In genomic region chr14:59069455-59069854, GRCh38 we compare ENCODE assay signal across 1 cellular context.
TF ChIP-seq lines count a peak whose summit lies in the region.

No MANE protein-coding gene starts in this region.

TF ChIP-seq in HepG2, 621 proteins besides CTCF, POLR2A, EP300 and RAD21 (continued from another document and continues in another):
- TF ChIP-seq, protein P1, sequence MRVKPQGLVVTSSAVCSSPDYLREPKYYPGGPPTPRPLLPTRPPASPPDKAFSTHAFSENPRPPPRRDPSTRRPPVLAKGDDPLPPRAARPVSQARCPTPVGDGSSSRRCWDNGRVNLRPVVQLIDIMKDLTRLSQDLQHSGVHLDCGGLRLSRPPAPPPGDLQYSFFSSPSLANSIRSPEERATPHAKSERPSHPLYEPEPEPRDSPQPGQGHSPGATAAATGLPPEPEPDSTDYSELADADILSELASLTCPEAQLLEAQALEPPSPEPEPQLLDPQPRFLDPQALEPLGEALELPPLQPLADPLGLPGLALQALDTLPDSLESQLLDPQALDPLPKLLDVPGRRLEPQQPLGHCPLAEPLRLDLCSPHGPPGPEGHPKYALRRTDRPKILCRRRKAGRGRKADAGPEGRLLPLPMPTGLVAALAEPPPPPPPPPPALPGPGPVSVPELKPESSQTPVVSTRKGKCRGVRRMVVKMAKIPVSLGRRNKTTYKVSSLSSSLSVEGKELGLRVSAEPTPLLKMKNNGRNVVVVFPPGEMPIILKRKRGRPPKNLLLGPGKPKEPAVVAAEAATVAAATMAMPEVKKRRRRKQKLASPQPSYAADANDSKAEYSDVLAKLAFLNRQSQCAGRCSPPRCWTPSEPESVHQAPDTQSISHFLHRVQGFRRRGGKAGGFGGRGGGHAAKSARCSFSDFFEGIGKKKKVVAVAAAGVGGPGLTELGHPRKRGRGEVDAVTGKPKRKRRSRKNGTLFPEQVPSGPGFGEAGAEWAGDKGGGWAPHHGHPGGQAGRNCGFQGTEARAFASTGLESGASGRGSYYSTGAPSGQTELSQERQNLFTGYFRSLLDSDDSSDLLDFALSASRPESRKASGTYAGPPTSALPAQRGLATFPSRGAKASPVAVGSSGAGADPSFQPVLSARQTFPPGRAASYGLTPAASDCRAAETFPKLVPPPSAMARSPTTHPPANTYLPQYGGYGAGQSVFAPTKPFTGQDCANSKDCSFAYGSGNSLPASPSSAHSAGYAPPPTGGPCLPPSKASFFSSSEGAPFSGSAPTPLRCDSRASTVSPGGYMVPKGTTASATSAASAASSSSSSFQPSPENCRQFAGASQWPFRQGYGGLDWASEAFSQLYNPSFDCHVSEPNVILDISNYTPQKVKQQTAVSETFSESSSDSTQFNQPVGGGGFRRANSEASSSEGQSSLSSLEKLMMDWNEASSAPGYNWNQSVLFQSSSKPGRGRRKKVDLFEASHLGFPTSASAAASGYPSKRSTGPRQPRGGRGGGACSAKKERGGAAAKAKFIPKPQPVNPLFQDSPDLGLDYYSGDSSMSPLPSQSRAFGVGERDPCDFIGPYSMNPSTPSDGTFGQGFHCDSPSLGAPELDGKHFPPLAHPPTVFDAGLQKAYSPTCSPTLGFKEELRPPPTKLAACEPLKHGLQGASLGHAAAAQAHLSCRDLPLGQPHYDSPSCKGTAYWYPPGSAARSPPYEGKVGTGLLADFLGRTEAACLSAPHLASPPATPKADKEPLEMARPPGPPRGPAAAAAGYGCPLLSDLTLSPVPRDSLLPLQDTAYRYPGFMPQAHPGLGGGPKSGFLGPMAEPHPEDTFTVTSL (CRISPR knock-in tag; IDR thresholded peaks at IDR 0.05; ENCODE audit: borderline replicate concordance), result 0 out of 2 replicates have a peak, but pooled peaks have one; percentile 24
- TF ChIP-seq GFI1 (CRISPR knock-in tag; IDR thresholded peaks at IDR 0.05; ENCODE audit: borderline replicate concordance), result peak; percentile 36; the same call in 1 of the 2 replicates
- peak; percentile 48; the same call in 1 of the 2 replicates for TF ChIP-seq ARID3A (IDR thresholded peaks at IDR 0.05; ENCODE audit: low read depth, low read length)
- no peak for TF ChIP-seq ZMAT5 (CRISPR knock-in tag; IDR thresholded peaks at IDR 0.05; ENCODE audit: borderline replicate concordance, low read depth)
- TF ChIP-seq, protein P2, sequence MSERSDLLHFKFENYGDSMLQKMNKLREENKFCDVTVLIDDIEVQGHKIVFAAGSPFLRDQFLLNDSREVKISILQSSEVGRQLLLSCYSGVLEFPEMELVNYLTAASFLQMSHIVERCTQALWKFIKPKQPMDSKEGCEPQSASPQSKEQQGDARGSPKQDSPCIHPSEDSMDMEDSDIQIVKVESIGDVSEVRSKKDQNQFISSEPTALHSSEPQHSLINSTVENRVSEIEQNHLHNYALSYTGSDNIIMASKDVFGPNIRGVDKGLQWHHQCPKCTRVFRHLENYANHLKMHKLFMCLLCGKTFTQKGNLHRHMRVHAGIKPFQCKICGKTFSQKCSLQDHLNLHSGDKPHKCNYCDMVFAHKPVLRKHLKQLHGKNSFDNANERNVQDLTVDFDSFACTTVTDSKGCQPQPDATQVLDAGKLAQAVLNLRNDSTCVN (CRISPR knock-in tag; IDR thresholded peaks at IDR 0.05; ENCODE audit: borderline replicate concordance), result no peak
- peak; percentile 16; the same call in 1 of the 2 replicates for TF ChIP-seq FOXA3 (CRISPR knock-in tag; IDR thresholded peaks at IDR 0.05)
- TF ChIP-seq TOE1 (CRISPR knock-in tag; IDR thresholded peaks at IDR 0.05), result no peak
- TF ChIP-seq, protein P3, sequence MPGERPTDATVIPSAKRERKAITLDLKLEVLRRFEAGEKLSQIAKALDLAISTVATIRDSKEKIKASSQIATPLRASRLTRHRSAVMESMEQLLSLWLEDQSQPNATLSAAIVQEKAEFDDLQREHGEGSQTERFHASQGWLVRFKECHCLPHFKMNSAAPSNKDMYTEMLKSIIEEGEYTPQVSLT (CRISPR knock-in tag; IDR thresholded peaks at IDR 0.05; ENCODE audit: borderline replicate concordance, low read depth), result no peak
- TF ChIP-seq ARNT (IDR thresholded peaks at IDR 0.05), result no peak
- no peak for TF ChIP-seq ZNF850 (CRISPR knock-in tag; conservative IDR thresholded peaks at IDR 0.05)
- no peak for TF ChIP-seq SRF (IDR thresholded peaks at IDR 0.05; ENCODE audit: low read depth, low read length)
- TF ChIP-seq ZBTB25 (CRISPR knock-in tag; IDR thresholded peaks at IDR 0.05), result no peak
- TF ChIP-seq MXD3 (CRISPR knock-in tag; IDR thresholded peaks at IDR 0.05), result no peak
- peak; percentile 52; the same call in 1 of the 2 replicates for TF ChIP-seq HHEX (CRISPR knock-in tag; IDR thresholded peaks at IDR 0.05)
- no peak for TF ChIP-seq ZIK1 (CRISPR knock-in tag; IDR thresholded peaks at IDR 0.05; ENCODE audit: borderline replicate concordance, low read depth)
- TF ChIP-seq ZNF503 (CRISPR knock-in tag; IDR thresholded peaks at IDR 0.05), result peak; percentile 57; the same call in 1 of the 2 replicates
- TF ChIP-seq TCF7 (IDR thresholded peaks at IDR 0.05; ENCODE audit: low read depth), result peak; percentile 89
- TF ChIP-seq, protein P4, sequence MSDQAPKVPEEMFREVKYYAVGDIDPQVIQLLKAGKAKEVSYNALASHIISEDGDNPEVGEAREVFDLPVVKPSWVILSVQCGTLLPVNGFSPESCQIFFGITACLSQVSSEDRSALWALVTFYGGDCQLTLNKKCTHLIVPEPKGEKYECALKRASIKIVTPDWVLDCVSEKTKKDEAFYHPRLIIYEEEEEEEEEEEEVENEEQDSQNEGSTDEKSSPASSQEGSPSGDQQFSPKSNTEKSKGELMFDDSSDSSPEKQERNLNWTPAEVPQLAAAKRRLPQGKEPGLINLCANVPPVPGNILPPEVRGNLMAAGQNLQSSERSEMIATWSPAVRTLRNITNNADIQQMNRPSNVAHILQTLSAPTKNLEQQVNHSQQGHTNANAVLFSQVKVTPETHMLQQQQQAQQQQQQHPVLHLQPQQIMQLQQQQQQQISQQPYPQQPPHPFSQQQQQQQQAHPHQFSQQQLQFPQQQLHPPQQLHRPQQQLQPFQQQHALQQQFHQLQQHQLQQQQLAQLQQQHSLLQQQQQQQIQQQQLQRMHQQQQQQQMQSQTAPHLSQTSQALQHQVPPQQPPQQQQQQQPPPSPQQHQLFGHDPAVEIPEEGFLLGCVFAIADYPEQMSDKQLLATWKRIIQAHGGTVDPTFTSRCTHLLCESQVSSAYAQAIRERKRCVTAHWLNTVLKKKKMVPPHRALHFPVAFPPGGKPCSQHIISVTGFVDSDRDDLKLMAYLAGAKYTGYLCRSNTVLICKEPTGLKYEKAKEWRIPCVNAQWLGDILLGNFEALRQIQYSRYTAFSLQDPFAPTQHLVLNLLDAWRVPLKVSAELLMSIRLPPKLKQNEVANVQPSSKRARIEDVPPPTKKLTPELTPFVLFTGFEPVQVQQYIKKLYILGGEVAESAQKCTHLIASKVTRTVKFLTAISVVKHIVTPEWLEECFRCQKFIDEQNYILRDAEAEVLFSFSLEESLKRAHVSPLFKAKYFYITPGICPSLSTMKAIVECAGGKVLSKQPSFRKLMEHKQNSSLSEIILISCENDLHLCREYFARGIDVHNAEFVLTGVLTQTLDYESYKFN (CRISPR knock-in tag; conservative IDR thresholded peaks at IDR 0.05), result peak; percentile 42; the same call in 1 of the 2 replicates
- TF ChIP-seq XRCC5 (optimal IDR thresholded peaks at IDR 0.05; ENCODE audit: low read length), result peak; percentile 33
- peak in 1 of 2 experiments; percentile 76; a peak in 2 of 4 replicates for TF ChIP-seq NR2F1 (CRISPR knock-in tag; IDR thresholded peaks at IDR 0.05)
- 0 out of 2 replicates have a peak, but pooled peaks have one; percentile 47 for TF ChIP-seq NCOR1 (IDR thresholded peaks at IDR 0.05; ENCODE audit: borderline replicate concordance, low read length)
- TF ChIP-seq ZNF563 (CRISPR knock-in tag; IDR thresholded peaks at IDR 0.05), result no peak
- no peak for TF ChIP-seq RBM22 (optimal IDR thresholded peaks at IDR 0.05; ENCODE audit: low read length)
- TF ChIP-seq MIXL1 (CRISPR knock-in tag; IDR thresholded peaks at IDR 0.05), result peak; percentile 78
- no peak for TF ChIP-seq SOX5 (CRISPR knock-in tag; IDR thresholded peaks at IDR 0.05; ENCODE audit: borderline replicate concordance)
- TF ChIP-seq FOXP1 (IDR thresholded peaks at IDR 0.05), result no peak
- peak; percentile 23; the same call in 1 of the 2 replicates for TF ChIP-seq FOXP1 (CRISPR knock-in tag; IDR thresholded peaks at IDR 0.05)
- peak; percentile 53 for TF ChIP-seq NCOA2 (CRISPR knock-in tag; IDR thresholded peaks at IDR 0.05)
- peak; percentile 96 for TF ChIP-seq NR2F6 (IDR thresholded peaks at IDR 0.05)
- TF ChIP-seq NR2F6 (CRISPR knock-in tag; IDR thresholded peaks at IDR 0.05), result peak; percentile 84
- TF ChIP-seq GMEB2 (CRISPR knock-in tag; IDR thresholded peaks at IDR 0.05; ENCODE audit: low read depth), result no peak
- TF ChIP-seq, protein P5, sequence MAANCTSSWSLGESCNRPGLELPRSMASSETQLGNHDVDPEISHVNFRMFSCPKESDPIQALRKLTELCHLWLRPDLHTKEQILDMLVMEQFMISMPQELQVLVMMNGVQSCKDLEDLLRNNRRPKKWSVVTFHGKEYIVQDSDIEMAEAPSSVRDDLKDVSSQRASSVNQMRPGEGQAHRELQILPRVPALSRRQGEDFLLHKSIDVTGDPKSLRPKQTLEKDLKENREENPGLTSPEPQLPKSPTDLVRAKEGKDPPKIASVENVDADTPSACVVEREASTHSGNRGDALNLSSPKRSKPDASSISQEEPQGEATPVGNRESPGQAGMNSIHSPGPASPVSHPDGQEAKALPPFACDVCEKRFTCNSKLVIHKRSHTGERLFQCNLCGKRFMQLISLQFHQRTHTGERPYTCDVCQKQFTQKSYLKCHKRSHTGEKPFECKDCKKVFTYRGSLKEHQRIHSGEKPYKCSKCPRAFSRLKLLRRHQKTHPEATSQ (CRISPR knock-in tag; IDR thresholded peaks at IDR 0.05; ENCODE audit: borderline replicate concordance), result no peak
- peak; percentile 34; the same call in 1 of the 2 replicates for TF ChIP-seq ZMYM4 (CRISPR knock-in tag; IDR thresholded peaks at IDR 0.05)
- TF ChIP-seq HDAC2 (CRISPR knock-in tag; IDR thresholded peaks at IDR 0.05), result peak; percentile 55; the same call in 1 of the 2 replicates
- no peak for TF ChIP-seq MEIS1 (CRISPR knock-in tag; IDR thresholded peaks at IDR 0.05; ENCODE audit: borderline replicate concordance)
- peak; percentile 99 for TF ChIP-seq PITX1 (CRISPR knock-in tag; IDR thresholded peaks at IDR 0.05)
- TF ChIP-seq TBX3 (IDR thresholded peaks at IDR 0.05; ENCODE audit: borderline replicate concordance), result peak; percentile 35; the same call in 1 of the 2 replicates
- TF ChIP-seq HNF4G (IDR thresholded peaks at IDR 0.05; ENCODE audit: borderline replicate concordance, low read depth, low read length), result peak; percentile 70; the same call in 1 of the 2 replicates
- TF ChIP-seq HNF4G (CRISPR knock-in tag; IDR thresholded peaks at IDR 0.05; ENCODE audit: borderline replicate concordance, low read depth), result no peak
- TF ChIP-seq HOXA9 (CRISPR knock-in tag; IDR thresholded peaks at IDR 0.05; ENCODE audit: borderline replicate concordance), result no peak
- no peak for TF ChIP-seq MED8 (CRISPR knock-in tag; IDR thresholded peaks at IDR 0.05; ENCODE audit: insufficient replicate concordance)
- TF ChIP-seq ZNF776 (CRISPR knock-in tag; IDR thresholded peaks at IDR 0.05), result no peak
